In the genomic region with DNA sequence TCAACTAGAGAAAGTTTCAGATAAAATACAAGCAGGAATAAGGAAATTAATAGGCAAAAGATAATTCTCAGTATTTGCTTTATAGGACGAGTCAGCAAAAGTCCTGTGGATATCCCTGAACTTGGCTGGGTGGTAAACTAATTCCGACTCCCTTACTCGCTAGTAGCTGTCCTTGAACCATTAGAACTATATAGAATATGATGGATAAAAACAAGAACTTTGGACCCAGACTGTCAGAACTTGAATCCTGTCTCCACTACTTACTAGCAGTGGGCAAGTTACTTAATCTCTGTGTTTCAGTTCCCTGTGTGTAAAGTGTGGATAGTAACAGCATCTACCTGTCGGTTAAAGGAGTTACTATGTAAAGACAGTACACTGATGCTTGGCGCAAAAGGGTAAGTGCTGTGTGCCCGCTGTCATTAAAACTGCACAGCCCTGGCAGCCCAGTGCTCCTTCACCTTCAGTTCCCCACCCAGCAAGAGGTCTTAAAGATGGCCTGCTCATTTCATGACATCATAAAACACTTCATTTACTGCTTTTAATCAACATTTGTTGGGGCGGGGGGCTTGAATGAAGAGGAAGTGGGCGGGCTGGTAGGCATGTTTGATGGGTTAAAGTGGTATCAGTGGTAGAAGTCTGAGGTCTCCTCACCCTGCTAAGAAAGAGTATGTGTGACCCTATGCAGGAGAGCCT, we compare ENCODE assay signal across 8 cellular contexts. TPM values are rescaled to one million over a fixed set of nuclear protein-coding genes. Genes with fewer than 3 reads are reported as not detected.
DNase-seq lines count a peak whose midpoint lies in the region; ATAC-seq and TF ChIP-seq lines count a peak whose summit lies in the region.

No MANE protein-coding gene starts in this region.

- no peak for DNase-seq in right atrium auricular region (ENCODE audit: low spot score)
- no peak for DNase-seq in left ventricle myocardium superior
- DNase-seq in choroid plexus epithelial cell (ENCODE audit: low read depth), result no peak
- no peak for DNase-seq in SHP77 treated with DMSO at 0.1 percent for 48 hours (lab: John Stamatoyannopoulos, UW)
- no peak for DNase-seq in DMS114 treated with DMSO at 0.1 percent for 48 hours (lab: John Stamatoyannopoulos, UW; ENCODE audit: unreplicated experiment)
- DNase-seq in NCI-H510A (lab: John Stamatoyannopoulos, UW), result no peak

- TF ChIP-seq CTCF in right atrium auricular region (IDR thresholded peaks at IDR 0.05) (no peak), choroid plexus epithelial cell (conservative IDR thresholded peaks at IDR 0.05; ENCODE audit: low read depth, low read length) (no peak)

- H3K9ac ChIP-seq in mucosa of stomach (ENCODE audit: low read length), result peak overlapping the region; percentile 97

- H3K9me3 ChIP-seq in right atrium auricular region (no peaks in the 10 kb centered on the region), mucosa of stomach (ENCODE audit: control insufficient read depth, low read length) (no peaks in the 10 kb centered on the region)

- intact Hi-C loops in left ventricle myocardium superior (cut with micrococcal nuclease), result loop anchor here (5.0 to 10.0 kb wide), 2 partner anchors 42 to 205 kb away; no protein-coding TSS in a partner anchor

- H3K36me3 ChIP-seq in right atrium auricular region (peaks cover 81% of the 10 kb centered on the region), mucosa of stomach (ENCODE audit: control insufficient read depth, insufficient read depth, low read length) (peaks cover 4% of the 10 kb centered on the region)

- ATAC-seq in left ventricle myocardium superior, result no peak
- no peak for ATAC-seq in GM18517 (IDR thresholded peaks at IDR 0.05; ENCODE audit: unreplicated experiment)

- H3K27me3 ChIP-seq in right atrium auricular region (no peaks in the 10 kb centered on the region), mucosa of stomach (ENCODE audit: control insufficient read depth, insufficient read depth, low read length) (peaks cover 9% of the 10 kb centered on the region)

- H3K27ac ChIP-seq in right atrium auricular region, result peak overlapping the region; percentile 95 to 97

- H3K4me1 ChIP-seq in right atrium auricular region (peaks cover 0 to 89% of the 10 kb centered on the region in 2 donors), mucosa of stomach (ENCODE audit: control insufficient read depth, insufficient read depth, low read length) (peaks cover 61% of the 10 kb centered on the region)

- H3K4me3 ChIP-seq in right atrium auricular region (peak overlapping the region; percentile 63 to 77), choroid plexus epithelial cell (ENCODE audit: low read depth, low read length) (peak overlapping the region; percentile 72), mucosa of stomach (ENCODE audit: low read length) (peak overlapping the region; percentile 71)

RNA-seq across cellular contexts. Expression of a gene that starts 7.3 kb away (rescaled TPM):
- 1,000 to 10,000 TPM; 5,368 to 7,988 TPM for total RNA-seq in right atrium auricular region
- 14,056 TPM for total RNA-seq in left ventricle myocardium superior
